ENCODE assay signal across 1 cellular context in the genomic region with DNA sequence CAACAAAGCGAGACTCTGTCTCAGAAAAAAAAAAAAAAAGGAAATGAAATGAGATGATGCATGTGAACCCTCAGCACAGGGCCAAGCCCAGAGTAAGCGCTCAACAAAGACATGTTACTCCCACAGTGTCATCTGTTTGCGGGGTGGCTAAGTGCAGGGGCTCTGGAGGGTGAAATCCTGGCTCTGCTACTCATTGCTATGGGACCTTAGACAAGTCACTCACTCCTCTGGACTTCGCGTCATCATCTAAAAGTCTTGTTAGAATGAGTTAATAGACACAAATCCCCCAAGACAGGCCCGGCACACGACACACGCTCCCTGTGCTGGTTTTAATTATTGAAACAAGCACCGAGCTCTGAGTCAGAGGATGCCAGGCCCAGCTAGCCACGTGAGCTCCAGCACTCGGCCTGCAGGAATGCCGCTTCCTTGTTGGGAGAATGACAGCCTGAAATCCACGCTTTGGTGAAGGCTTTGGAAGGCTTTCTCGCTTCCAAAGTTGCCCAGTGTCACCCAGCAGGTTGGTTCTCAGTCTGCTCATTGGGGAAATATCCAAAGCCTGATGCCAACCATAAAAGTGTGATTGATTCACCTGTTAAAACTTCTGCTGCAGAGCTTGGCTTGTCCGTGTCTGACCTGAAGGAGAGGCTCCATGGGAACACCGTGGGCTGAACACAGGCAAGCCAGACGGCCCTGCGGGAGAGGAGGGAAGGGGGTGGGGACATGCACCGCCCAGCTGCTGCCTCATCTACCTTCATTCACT.
TF ChIP-seq lines count a peak whose summit lies in the region.

No MANE protein-coding gene starts in this region.

TF ChIP-seq in HepG2, 621 proteins besides CTCF, POLR2A, EP300 and RAD21 (continued from another document):
- TF ChIP-seq CBX1 (IDR thresholded peaks at IDR 0.05; ENCODE audit: low read depth) (no peak), MZF1 (CRISPR knock-in tag; IDR thresholded peaks at IDR 0.05; ENCODE audit: borderline replicate concordance) (no peak), ZNF687 (CRISPR knock-in tag; IDR thresholded peaks at IDR 0.05) (peak; percentile 55), ZBTB46 (CRISPR knock-in tag; IDR thresholded peaks at IDR 0.05; ENCODE audit: borderline replicate concordance) (no peak), HOXA3 (CRISPR knock-in tag; IDR thresholded peaks at IDR 0.05) (peak; percentile 34; the same call in 1 of the 2 replicates), PRMT3 (CRISPR knock-in tag; IDR thresholded peaks at IDR 0.05; ENCODE audit: borderline replicate concordance, low read depth) (no peak), HDAC6 (IDR thresholded peaks at IDR 0.05; ENCODE audit: low read depth, low read length) (no peak), SP1 (IDR thresholded peaks at IDR 0.05) (no peak), SP1 (CRISPR knock-in tag; IDR thresholded peaks at IDR 0.05) (no peak), RNF2 (conservative IDR thresholded peaks at IDR 0.05; ENCODE audit: low read depth) (0 out of 2 replicates have a peak, but pooled peaks have one; percentile 25), ZBTB38 (CRISPR knock-in tag; IDR thresholded peaks at IDR 0.05) (0 out of 2 replicates have a peak, but pooled peaks have one; percentile 20), U2AF2 (IDR thresholded peaks at IDR 0.05; ENCODE audit: low read depth, low read length) (no peak), JARID2 (CRISPR knock-in tag; IDR thresholded peaks at IDR 0.05; ENCODE audit: insufficient replicate concordance) (no peak), ZNF225 (CRISPR knock-in tag; IDR thresholded peaks at IDR 0.05) (no peak), ZSCAN22 (CRISPR knock-in tag; IDR thresholded peaks at IDR 0.05) (no peak), NFE2L1 (CRISPR knock-in tag; IDR thresholded peaks at IDR 0.05; ENCODE audit: borderline replicate concordance) (no peak), ZFP36 (IDR thresholded peaks at IDR 0.05; ENCODE audit: borderline replicate concordance, low read depth, low read length, partially characterized antibody) (no peak), TCF12 (IDR thresholded peaks at IDR 0.05) (no peak), TCF12 (CRISPR knock-in tag; IDR thresholded peaks at IDR 0.05) (no peak), HINFP (CRISPR knock-in tag; IDR thresholded peaks at IDR 0.05; ENCODE audit: low read depth) (no peak), RFX1 (IDR thresholded peaks at IDR 0.05) (no peak), ZNF354B (CRISPR knock-in tag; IDR thresholded peaks at IDR 0.05) (no peak), ZNF83 (CRISPR knock-in tag; IDR thresholded peaks at IDR 0.05; ENCODE audit: borderline replicate concordance) (no peak), ZNF598 (CRISPR knock-in tag; IDR thresholded peaks at IDR 0.05; ENCODE audit: borderline replicate concordance) (no peak), KDM2A (CRISPR knock-in tag; IDR thresholded peaks at IDR 0.05; ENCODE audit: borderline replicate concordance, low read depth) (no peak), ZMYM3 (CRISPR knock-in tag; IDR thresholded peaks at IDR 0.05) (no peak), ARID5B (CRISPR knock-in tag; IDR thresholded peaks at IDR 0.05) (no peak), ZNF546 (CRISPR knock-in tag; conservative IDR thresholded peaks at IDR 0.05) (no peak), ZNF784 (CRISPR knock-in tag; IDR thresholded peaks at IDR 0.05; ENCODE audit: borderline replicate concordance) (no peak), ZFY (CRISPR knock-in tag; IDR thresholded peaks at IDR 0.05) (peak; percentile 47; the same call in 1 of the 2 replicates), TOE1 (CRISPR knock-in tag; IDR thresholded peaks at IDR 0.05) (no peak), ELF3 (CRISPR knock-in tag; IDR thresholded peaks at IDR 0.05) (peak; percentile 55), MAX (IDR thresholded peaks at IDR 0.05) (peak; percentile 61)
- TF ChIP-seq, protein P1, sequence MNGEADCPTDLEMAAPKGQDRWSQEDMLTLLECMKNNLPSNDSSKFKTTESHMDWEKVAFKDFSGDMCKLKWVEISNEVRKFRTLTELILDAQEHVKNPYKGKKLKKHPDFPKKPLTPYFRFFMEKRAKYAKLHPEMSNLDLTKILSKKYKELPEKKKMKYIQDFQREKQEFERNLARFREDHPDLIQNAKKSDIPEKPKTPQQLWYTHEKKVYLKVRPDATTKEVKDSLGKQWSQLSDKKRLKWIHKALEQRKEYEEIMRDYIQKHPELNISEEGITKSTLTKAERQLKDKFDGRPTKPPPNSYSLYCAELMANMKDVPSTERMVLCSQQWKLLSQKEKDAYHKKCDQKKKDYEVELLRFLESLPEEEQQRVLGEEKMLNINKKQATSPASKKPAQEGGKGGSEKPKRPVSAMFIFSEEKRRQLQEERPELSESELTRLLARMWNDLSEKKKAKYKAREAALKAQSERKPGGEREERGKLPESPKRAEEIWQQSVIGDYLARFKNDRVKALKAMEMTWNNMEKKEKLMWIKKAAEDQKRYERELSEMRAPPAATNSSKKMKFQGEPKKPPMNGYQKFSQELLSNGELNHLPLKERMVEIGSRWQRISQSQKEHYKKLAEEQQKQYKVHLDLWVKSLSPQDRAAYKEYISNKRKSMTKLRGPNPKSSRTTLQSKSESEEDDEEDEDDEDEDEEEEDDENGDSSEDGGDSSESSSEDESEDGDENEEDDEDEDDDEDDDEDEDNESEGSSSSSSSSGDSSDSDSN (CRISPR knock-in tag; IDR thresholded peaks at IDR 0.05), result peak; percentile 38; the same call in 1 of the 2 replicates
